ENCODE assay signal across 11 cellular contexts in genomic region chrX:46710425-46710824, GRCh38. TPM values are rescaled to one million over a fixed set of nuclear protein-coding genes. Genes with fewer than 3 reads are reported as not detected.
DNase-seq lines count a peak whose midpoint lies in the region; ATAC-seq and TF ChIP-seq lines count a peak whose summit lies in the region.
"Had no signal": no experiment of that assay in that cellular context is flagged by ENCODE, and none has a peak within 500 bp of the region (broad histone marks: within the 10 kb centered on the region; RNA-seq: fewer than 3 reads in every experiment).

No MANE protein-coding gene starts in this region.

- CTCF ChIA-PET in activated CD8-positive, alpha-beta memory T cell treated with anti-CD3 and anti-CD28 coated beads, Interleukin-2, amount 10 ng/mL, durations not matched to agents 7 days and 5 days (lab: Charles Lee), result no interaction called here
- CTCF ChIA-PET in OCI-LY7 (lab: Charles Lee; ENCODE audit: unreplicated experiment), result no interaction called here

- DNase-seq in activated CD8-positive, alpha-beta memory T cell treated with anti-CD3 and anti-CD28 coated beads, Interleukin-2, amount 10 ng/mL, durations not matched to agents 7 days and 5 days, result no peak
- no peak for DNase-seq in activated CD8-positive, alpha-beta memory T cell treated with anti-CD3 and anti-CD28 coated beads for 24 hours
- DNase-seq in OCI-LY7 (ENCODE audit: low spot score) (no peak), dermis blood vessel endothelial cell (peak; percentile 1), hypothalamus (lab: John Stamatoyannopoulos, UW) (no peak), HuH-7 (ENCODE audit: low spot score) (no peak), H7 (no peak)
- no peak for DNase-seq in stimulated activated naive CD8-positive, alpha-beta T cell treated with anti-CD3 and anti-CD28 coated beads, Interleukin-15, Interleukin-2, amounts not matched to agents 100 U/mL and 50 U/mL, for 24 hours
- DNase-seq: stimulated activated CD4-positive, alpha-beta T cell treated with anti-CD3 and anti-CD28 coated beads, Interleukin-15, amount 100 ng/mL, for 24 hours had no signal

- peak overlapping the region; percentile 93 for H3K27ac ChIP-seq in OCI-LY7 (ENCODE audit: low read depth, low read length, poor library complexity, severe bottlenecking)
- H3K27ac ChIP-seq: SK-N-MC had no signal

- H3K9me2 ChIP-seq in OCI-LY7 (ENCODE audit: insufficient read depth, low read length), result no peaks in the 10 kb centered on the region

- no TSS peak for BruUV-seq in OCI-LY7 (replicated peaks; lab: Mats Ljungman, UMichigan)

- no peak for TF ChIP-seq CTCF in OCI-LY7 (conservative IDR thresholded peaks at IDR 0.05; ENCODE audit: low read length)

- H3K4me3 Mint-ChIP-seq in activated CD8-positive, alpha-beta memory T cell treated with anti-CD3 and anti-CD28 coated beads, Interleukin-2, amount 10 ng/mL, durations not matched to agents 7 days and 5 days, result no peak overlapping the region
- H3K4me3 Mint-ChIP-seq: nephron had no signal

- ATAC-seq in activated CD8-positive, alpha-beta memory T cell treated with anti-CD3 and anti-CD28 coated beads, Interleukin-2, amount 10 ng/mL, durations not matched to agents 7 days and 5 days, result no peak
- ATAC-seq in stimulated activated naive CD8-positive, alpha-beta T cell treated with anti-CD3 and anti-CD28 coated beads, Interleukin-15, Interleukin-2, amounts not matched to agents 100 U/mL and 50 U/mL, for 24 hours, result peak; percentile 28

- H3K27me3 ChIP-seq in H7 (ENCODE audit: control insufficient read depth, insufficient read depth, low read length), result no peaks in the 10 kb centered on the region

- peaks cover 69% of the 10 kb centered on the region for H3K4me1 ChIP-seq in OCI-LY7 (ENCODE audit: insufficient read depth, low read length, poor library complexity, severe bottlenecking)

- peaks cover 75% of the 10 kb centered on the region for H3K79me2 ChIP-seq in OCI-LY7 (ENCODE audit: insufficient read depth, low read depth, low read length)

- H3K27me3 Mint-ChIP-seq in activated CD8-positive, alpha-beta memory T cell treated with anti-CD3 and anti-CD28 coated beads, Interleukin-2, amount 10 ng/mL, durations not matched to agents 7 days and 5 days, result no peaks in the 10 kb centered on the region

- intact Hi-C loops in OCI-LY7 (cut with micrococcal nuclease; ENCODE audit: unreplicated experiment), result loop anchor here (5.0 kb wide), 1 partner anchor 252 kb away; no protein-coding TSS in a partner anchor

- H2AFZ ChIP-seq in OCI-LY7 (ENCODE audit: low read length), result no peak overlapping the region

- H3K4me1 Mint-ChIP-seq in activated CD8-positive, alpha-beta memory T cell treated with anti-CD3 and anti-CD28 coated beads, Interleukin-2, amount 10 ng/mL, durations not matched to agents 7 days and 5 days, result peaks cover 65% of the 10 kb centered on the region
- H3K4me1 Mint-ChIP-seq: nephron had no signal

- H3K27ac Mint-ChIP-seq in activated CD8-positive, alpha-beta memory T cell treated with anti-CD3 and anti-CD28 coated beads, Interleukin-2, amount 10 ng/mL, durations not matched to agents 7 days and 5 days, result peak overlapping the region; percentile 62
- H3K27ac Mint-ChIP-seq: nephron had no signal

- peaks cover 14% of the 10 kb centered on the region for H3K36me3 Mint-ChIP-seq in activated CD8-positive, alpha-beta memory T cell treated with anti-CD3 and anti-CD28 coated beads, Interleukin-2, amount 10 ng/mL, durations not matched to agents 7 days and 5 days

- POLR2A ChIA-PET in OCI-LY7 (lab: Charles Lee), result interaction anchor here (0.6 kb wide), 1 partner anchor 11 kb away, joined by 3 read pairs; no protein-coding TSS in a partner anchor

- no peaks in the 10 kb centered on the region for H4K20me1 ChIP-seq in OCI-LY7 (ENCODE audit: insufficient read depth, low read length)

- H3K4me3 ChIP-seq in OCI-LY7 (ENCODE audit: low read depth, low read length, poor library complexity, severe bottlenecking) (peak overlapping the region; percentile 56), H7 (ENCODE audit: insufficient read depth, low read depth, low read length) (no peak overlapping the region)
- H3K4me3 ChIP-seq: SK-N-MC had no signal

- no peaks in the 10 kb centered on the region for H3K9me3 Mint-ChIP-seq in activated CD8-positive, alpha-beta memory T cell treated with anti-CD3 and anti-CD28 coated beads, Interleukin-2, amount 10 ng/mL, durations not matched to agents 7 days and 5 days (ENCODE audit: low read depth)

- H3K4me2 ChIP-seq in OCI-LY7 (ENCODE audit: low read length), result peak overlapping the region; percentile 74

- peaks cover 6% of the 10 kb centered on the region; the same call in 1 of the 2 replicates for H3K9me3 ChIP-seq in OCI-LY7 (ENCODE audit: low read length)

- H3K36me3 ChIP-seq in OCI-LY7 (ENCODE audit: insufficient read depth, low read length), result peaks cover 20% of the 10 kb centered on the region
- no peaks in the 10 kb centered on the region for H3K36me3 ChIP-seq in H7 (replicated peaks; ENCODE audit: control insufficient read depth, insufficient read depth, low read length)

RNA-seq across cellular contexts. Expression of gene SLC9A7, which starts 48.5 kb away (rescaled TPM):
- total RNA-seq in activated CD8-positive, alpha-beta memory T cell treated with anti-CD3 and anti-CD28 coated beads, Interleukin-2, amount 10 ng/mL, durations not matched to agents 7 days and 5 days, result 10 to 100 TPM in 1 of 2 experiments, 1 to 10 TPM in 1; 9.1 to 19.0 TPM
- total RNA-seq in OCI-LY7 (2014; rRNA removed; shearing (Covaris generic)), result 34.2 and 40.5 TPM in 2 replicates
- total RNA-seq in OCI-LY7 (2022) (58.5 and 59.6 TPM in 2 replicates), dermis blood vessel endothelial cell (16.5 and 19.4 TPM in 2 replicates)
- total RNA-seq in H7 (2014; rRNA removed; shearing (Covaris generic)), result 31.1 and 38.6 TPM in 2 replicates
